ENCODE assay signal across 9 cellular contexts in the genomic region with DNA sequence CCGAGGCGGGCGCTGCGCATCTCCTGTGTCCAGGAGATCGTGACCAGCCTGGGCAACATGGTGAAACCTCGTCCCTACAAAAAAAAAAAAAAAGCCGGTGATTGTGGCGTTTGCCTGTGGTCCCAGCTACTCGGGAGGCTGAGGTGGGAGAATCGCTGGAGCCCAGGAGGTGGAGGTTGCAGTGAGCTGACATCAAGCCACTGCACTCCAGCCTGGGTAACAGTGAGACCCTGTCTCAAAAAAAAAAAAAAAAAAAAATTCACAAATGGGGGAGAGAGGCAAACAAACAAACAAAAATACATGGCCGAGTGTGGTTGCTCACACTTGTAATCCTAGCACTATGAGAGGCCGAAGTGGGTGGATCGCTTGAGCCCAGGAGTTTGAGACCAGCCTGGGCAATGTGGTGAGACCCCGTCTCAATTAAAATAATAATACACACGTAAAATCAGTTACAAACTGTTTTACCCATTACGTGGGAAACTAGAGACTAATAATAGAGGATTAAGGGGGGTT. TPM values are rescaled to one million over a fixed set of nuclear protein-coding genes. Genes with fewer than 3 reads are reported as not detected.
A peak's percentile ranks its signal among the peaks of the same experiment; 100 is the strongest.
DNase-seq lines count a peak whose midpoint lies in the region; ATAC-seq lines count a peak whose summit lies in the region.
"Had no signal": no experiment of that assay in that cellular context is flagged by ENCODE, and none has a peak within 500 bp of the region (broad histone marks: within the 10 kb centered on the region; RNA-seq: fewer than 3 reads in every experiment).

No MANE protein-coding gene starts in this region.

- peak overlapping the region; percentile 96 to 99 (median 99) for H3K9ac ChIP-seq in subcutaneous abdominal adipose tissue (ENCODE audit: low read length in 5 of 5)

- H3K27ac ChIP-seq in subcutaneous abdominal adipose tissue (ENCODE audit: low read depth, low read length), result peak overlapping the region; percentile 96

- H3K4me1 Mint-ChIP-seq in immature natural killer cell, result peaks cover 37 to 55% of the 10 kb centered on the region in 2 donors

- H3K36me3 Mint-ChIP-seq in activated naive CD4-positive, alpha-beta T cell treated with anti-CD3 and anti-CD28 coated beads, Interleukin-2, amount 50 U/mL, for 72 hours, result peaks cover 6 to 12% of the 10 kb centered on the region in 2 donors
- peaks cover 10 to 17% (median 16%) of the 10 kb centered on the region in 3 donors for H3K36me3 Mint-ChIP-seq in immature natural killer cell

- no peaks in the 10 kb centered on the region for H3K27me3 ChIP-seq in subcutaneous abdominal adipose tissue (ENCODE audit: control insufficient read depth in 5 of 5, insufficient read depth in 4 of 5, low read length in 5 of 5)

- no peaks in the 10 kb centered on the region for H3K9me3 ChIP-seq in subcutaneous abdominal adipose tissue (ENCODE audit: control insufficient read depth in 5 of 5, low read length in 5 of 5)

- peaks cover 6 to 24% (median 23%) of the 10 kb centered on the region in 5 donors for H3K4me1 ChIP-seq in subcutaneous abdominal adipose tissue (ENCODE audit: control insufficient read depth in 5 of 5, insufficient read depth in 5 of 5, low read length in 5 of 5)

- peaks cover 0 to 4% of the 10 kb centered on the region in 2 donors for H3K9me3 Mint-ChIP-seq in activated naive CD4-positive, alpha-beta T cell treated with anti-CD3 and anti-CD28 coated beads, Interleukin-2, amount 50 U/mL, for 72 hours
- no peaks in the 10 kb centered on the region for H3K9me3 Mint-ChIP-seq in immature natural killer cell

- H3K36me3 ChIP-seq in subcutaneous abdominal adipose tissue (ENCODE audit: control insufficient read depth in 5 of 5, insufficient read depth in 5 of 5, low read length in 5 of 5), result peaks cover 6 to 16% (median 9%) of the 10 kb centered on the region in 5 donors

- DNase-seq in NCI-H2227 treated with DMSO at 0.1 percent for 48 hours (lab: John Stamatoyannopoulos, UW) (peak; percentile 2), NCI-H2227 (lab: John Stamatoyannopoulos, UW; ENCODE audit: unreplicated experiment) (no peak), immature natural killer cell (no peak), OCI-M2 (lab: John Stamatoyannopoulos, UW; ENCODE audit: unreplicated experiment) (no peak), activated gamma-delta T cell treated with Interleukin-2 at 50 U/mL for 16 hours (no peak)
- DNase-seq in activated naive CD4-positive, alpha-beta T cell treated with anti-CD3 and anti-CD28 coated beads, Interleukin-2, amount 50 U/mL, for 72 hours (ENCODE audit: low spot score in 2 of 2), result no peak

- H3K27me3 Mint-ChIP-seq in immature natural killer cell (ENCODE audit: low read depth in 3 of 3), result peaks cover 12 to 15% (median 12%) of the 10 kb centered on the region in 3 donors

- ATAC-seq in activated naive CD4-positive, alpha-beta T cell treated with anti-CD3 and anti-CD28 coated beads, Interleukin-2, amount 50 U/mL, for 72 hours, result no peak
- no peak for ATAC-seq in GM21367 (IDR thresholded peaks at IDR 0.05; ENCODE audit: unreplicated experiment)

- peak overlapping the region; percentile 81 to 99 (median 97) for H3K4me3 ChIP-seq in subcutaneous abdominal adipose tissue (ENCODE audit: low read depth in 1 of 5, low read length in 5 of 5)

- peak overlapping the region; percentile 90 to 100 (median 96) for H3K4me3 Mint-ChIP-seq in immature natural killer cell

- peak overlapping the region; percentile 93 to 99 for H3K27ac Mint-ChIP-seq in activated naive CD4-positive, alpha-beta T cell treated with anti-CD3 and anti-CD28 coated beads, Interleukin-2, amount 50 U/mL, for 72 hours
- peak overlapping the region; percentile 74 to 99 (median 92) for H3K27ac Mint-ChIP-seq in immature natural killer cell

RNA-seq across cellular contexts. Expression of gene TATDN3, which starts 0.8 kb away (rescaled TPM):
- 10 to 100 TPM; 12.2 to 12.9 TPM for total RNA-seq in activated naive CD4-positive, alpha-beta T cell treated with anti-CD3 and anti-CD28 coated beads, Interleukin-2, amount 50 U/mL, for 72 hours
- polyA plus RNA-seq in immature natural killer cell, result 10 to 100 TPM in 2 of 3 donors, 1 to 10 TPM in 1; 8.5 to 14.8 (median 14.6) TPM

RNA-seq across cellular contexts. Expression of gene NSL1, which starts 0.9 kb away (rescaled TPM):
- 10 to 100 TPM; 27.8 to 33.8 TPM for total RNA-seq in activated naive CD4-positive, alpha-beta T cell treated with anti-CD3 and anti-CD28 coated beads, Interleukin-2, amount 50 U/mL, for 72 hours
- 10 to 100 TPM; 63.4 to 70.6 (median 64.6) TPM for polyA plus RNA-seq in immature natural killer cell

RNA-seq across cellular contexts. Expression of gene SPATA45, which starts 55.0 kb away (rescaled TPM):
- total RNA-seq in activated naive CD4-positive, alpha-beta T cell treated with anti-CD3 and anti-CD28 coated beads, Interleukin-2, amount 50 U/mL, for 72 hours, result not detected
- not detected for polyA plus RNA-seq in immature natural killer cell
- total RNA-seq: NCI-H460 had no signal
